In the genomic region with DNA sequence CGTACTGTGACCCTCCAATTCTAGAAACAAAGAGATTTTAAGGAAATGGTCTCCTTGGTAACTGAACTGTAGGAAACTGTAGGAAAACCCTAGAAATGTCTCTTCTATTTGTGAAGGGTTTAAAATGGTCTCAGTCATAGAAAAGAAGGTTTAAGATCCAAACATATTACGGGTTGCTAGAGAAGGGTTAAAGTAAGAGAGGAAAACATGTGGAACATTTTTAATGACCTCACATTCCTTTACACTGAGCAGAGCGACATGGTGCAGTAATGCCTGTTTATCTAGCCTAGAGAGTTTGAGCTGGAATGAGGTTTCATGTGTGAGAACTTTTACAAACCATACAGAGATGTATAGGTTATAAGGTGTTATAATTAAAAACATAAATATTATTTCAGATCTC, we compare ENCODE assay signal across 1 cellular context.
TF ChIP-seq lines count a peak whose summit lies in the region.

No MANE protein-coding gene starts in this region.

TF ChIP-seq in GM23338, 12 proteins besides CTCF, POLR2A, EP300 and RAD21:
- no peak for TF ChIP-seq ZNF462 (CRISPR knock-in tag; IDR thresholded peaks at IDR 0.05)
- TF ChIP-seq ZNF114 (CRISPR knock-in tag; IDR thresholded peaks at IDR 0.05): no peak
- no peak for TF ChIP-seq CREB1 (CRISPR knock-in tag; IDR thresholded peaks at IDR 0.05; ENCODE audit: low read depth)
- TF ChIP-seq, protein P1, sequence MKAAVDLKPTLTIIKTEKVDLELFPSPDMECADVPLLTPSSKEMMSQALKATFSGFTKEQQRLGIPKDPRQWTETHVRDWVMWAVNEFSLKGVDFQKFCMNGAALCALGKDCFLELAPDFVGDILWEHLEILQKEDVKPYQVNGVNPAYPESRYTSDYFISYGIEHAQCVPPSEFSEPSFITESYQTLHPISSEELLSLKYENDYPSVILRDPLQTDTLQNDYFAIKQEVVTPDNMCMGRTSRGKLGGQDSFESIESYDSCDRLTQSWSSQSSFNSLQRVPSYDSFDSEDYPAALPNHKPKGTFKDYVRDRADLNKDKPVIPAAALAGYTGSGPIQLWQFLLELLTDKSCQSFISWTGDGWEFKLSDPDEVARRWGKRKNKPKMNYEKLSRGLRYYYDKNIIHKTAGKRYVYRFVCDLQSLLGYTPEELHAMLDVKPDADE (IDR thresholded peaks at IDR 0.05): no peak
- TF ChIP-seq NANOG (IDR thresholded peaks at IDR 0.05; ENCODE audit: borderline replicate concordance): no peak
- no peak for TF ChIP-seq ZNF331 (CRISPR knock-in tag; IDR thresholded peaks at IDR 0.05; ENCODE audit: low read depth)
- TF ChIP-seq STAT1 (IDR thresholded peaks at IDR 0.05; ENCODE audit: unreplicated experiment): no peak
- no peak for TF ChIP-seq POLR2AphosphoS5 (IDR thresholded peaks at IDR 0.05; ENCODE audit: low read depth)
- TF ChIP-seq EZH2phosphoT487 (IDR thresholded peaks at IDR 0.05; ENCODE audit: unreplicated experiment): no peak
- TF ChIP-seq EZH2 (IDR thresholded peaks at IDR 0.05; ENCODE audit: low read depth, unreplicated experiment): no peak
- no peak for TF ChIP-seq JUNB (IDR thresholded peaks at IDR 0.05; ENCODE audit: unreplicated experiment)
- TF ChIP-seq, protein P2, sequence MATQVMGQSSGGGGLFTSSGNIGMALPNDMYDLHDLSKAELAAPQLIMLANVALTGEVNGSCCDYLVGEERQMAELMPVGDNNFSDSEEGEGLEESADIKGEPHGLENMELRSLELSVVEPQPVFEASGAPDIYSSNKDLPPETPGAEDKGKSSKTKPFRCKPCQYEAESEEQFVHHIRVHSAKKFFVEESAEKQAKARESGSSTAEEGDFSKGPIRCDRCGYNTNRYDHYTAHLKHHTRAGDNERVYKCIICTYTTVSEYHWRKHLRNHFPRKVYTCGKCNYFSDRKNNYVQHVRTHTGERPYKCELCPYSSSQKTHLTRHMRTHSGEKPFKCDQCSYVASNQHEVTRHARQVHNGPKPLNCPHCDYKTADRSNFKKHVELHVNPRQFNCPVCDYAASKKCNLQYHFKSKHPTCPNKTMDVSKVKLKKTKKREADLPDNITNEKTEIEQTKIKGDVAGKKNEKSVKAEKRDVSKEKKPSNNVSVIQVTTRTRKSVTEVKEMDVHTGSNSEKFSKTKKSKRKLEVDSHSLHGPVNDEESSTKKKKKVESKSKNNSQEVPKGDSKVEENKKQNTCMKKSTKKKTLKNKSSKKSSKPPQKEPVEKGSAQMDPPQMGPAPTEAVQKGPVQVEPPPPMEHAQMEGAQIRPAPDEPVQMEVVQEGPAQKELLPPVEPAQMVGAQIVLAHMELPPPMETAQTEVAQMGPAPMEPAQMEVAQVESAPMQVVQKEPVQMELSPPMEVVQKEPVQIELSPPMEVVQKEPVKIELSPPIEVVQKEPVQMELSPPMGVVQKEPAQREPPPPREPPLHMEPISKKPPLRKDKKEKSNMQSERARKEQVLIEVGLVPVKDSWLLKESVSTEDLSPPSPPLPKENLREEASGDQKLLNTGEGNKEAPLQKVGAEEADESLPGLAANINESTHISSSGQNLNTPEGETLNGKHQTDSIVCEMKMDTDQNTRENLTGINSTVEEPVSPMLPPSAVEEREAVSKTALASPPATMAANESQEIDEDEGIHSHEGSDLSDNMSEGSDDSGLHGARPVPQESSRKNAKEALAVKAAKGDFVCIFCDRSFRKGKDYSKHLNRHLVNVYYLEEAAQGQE (IDR thresholded peaks at IDR 0.05; ENCODE audit: unreplicated experiment): no peak
